Comparison of ENCODE assay signal across 1 cellular context in genomic region chr13:21176195-21176981, GRCh38.
TF ChIP-seq lines count a peak whose summit lies in the region.

Gene MRPL57 (plus strand): TSS chr13:21176658. CDS start chr13:21176917, 259 bp downstream.
Gene SKA3 (minus strand): TSS chr13:21176552. CDS start chr13:21176477, 75 bp downstream.

TF ChIP-seq in K562, 482 proteins besides CTCF, POLR2A, EP300 and RAD21 (continued from another document and continues in another):
- peak; percentile 80 for TF ChIP-seq POLR2AphosphoS5 (IDR thresholded peaks at IDR 0.05; ENCODE audit: control insufficient read depth, insufficient read depth, low read depth, low read length)
- TF ChIP-seq ZBTB2 (IDR thresholded peaks at IDR 0.05), result peak; percentile 89
- no peak for TF ChIP-seq CSDE1 (IDR thresholded peaks at IDR 0.05)
- peak; percentile 71; the same call in 1 of the 2 replicates for TF ChIP-seq ZBTB7A (IDR thresholded peaks at IDR 0.05; ENCODE audit: borderline replicate concordance, control insufficient read depth, low read depth, low read length)
- TF ChIP-seq ZNF184 (CRISPR knock-in tag; IDR thresholded peaks at IDR 0.05), result no peak
- TF ChIP-seq ZNF79 (CRISPR knock-in tag; IDR thresholded peaks at IDR 0.05; ENCODE audit: low read depth), result no peak
- TF ChIP-seq KAT8 (IDR thresholded peaks at IDR 0.05; ENCODE audit: low read depth), result no peak
- no peak for TF ChIP-seq ZNF778 (CRISPR knock-in tag; IDR thresholded peaks at IDR 0.05)
- no peak; the same call in none of the 2 replicates for TF ChIP-seq MTA3 (IDR thresholded peaks at IDR 0.05; ENCODE audit: borderline replicate concordance)
- TF ChIP-seq ZNF395 (CRISPR knock-in tag; IDR thresholded peaks at IDR 0.05), result no peak
- TF ChIP-seq ZNF57 (CRISPR knock-in tag; IDR thresholded peaks at IDR 0.05), result no peak
- TF ChIP-seq DIDO1 (tag; IDR thresholded peaks at IDR 0.05; ENCODE audit: low read depth), result no peak
- no peak for TF ChIP-seq ZBTB40 (IDR thresholded peaks at IDR 0.05)
- no peak for TF ChIP-seq ZBTB40 (CRISPR knock-in tag; IDR thresholded peaks at IDR 0.05)
- no peak; a peak in 1 of 4 replicates for TF ChIP-seq MLLT1 (IDR thresholded peaks at IDR 0.05)
- no peak for TF ChIP-seq KAT7 (CRISPR knock-in tag; IDR thresholded peaks at IDR 0.05; ENCODE audit: borderline replicate concordance)
- no peak for TF ChIP-seq DDX20 (tag; IDR thresholded peaks at IDR 0.05; ENCODE audit: low read depth)
- no peak for TF ChIP-seq MEF2D (tag; conservative IDR thresholded peaks at IDR 0.05; ENCODE audit: low read depth)
- 0 out of 2 replicates have a peak, but pooled peaks have one; percentile 16 for TF ChIP-seq ZNF165 (CRISPR knock-in tag; IDR thresholded peaks at IDR 0.05; ENCODE audit: borderline replicate concordance)
- TF ChIP-seq SRSF3 (IDR thresholded peaks at IDR 0.05; ENCODE audit: insufficient read depth, low read length), result no peak
- TF ChIP-seq HMGXB4 (CRISPR knock-in tag; IDR thresholded peaks at IDR 0.05), result 0 out of 2 replicates have a peak, but pooled peaks have one; percentile 8
- no peak for TF ChIP-seq COPS2 (conservative IDR thresholded peaks at IDR 0.05)
- no peak for TF ChIP-seq PPARD (CRISPR knock-in tag; IDR thresholded peaks at IDR 0.05)
- TF ChIP-seq ZNF318 (IDR thresholded peaks at IDR 0.05; ENCODE audit: borderline replicate concordance in 1 of 2, low read depth in 1 of 2), result no peak
- TF ChIP-seq ARID1B (IDR thresholded peaks at IDR 0.05), result no peak
- TF ChIP-seq ZNF277 (CRISPR knock-in tag; IDR thresholded peaks at IDR 0.05; ENCODE audit: borderline replicate concordance), result no peak
- TF ChIP-seq KDM1A (IDR thresholded peaks at IDR 0.05), result no peak
- peak; percentile 81 for TF ChIP-seq MAX (CRISPR knock-in tag; IDR thresholded peaks at IDR 0.05)
- no peak for TF ChIP-seq TOE1 (IDR thresholded peaks at IDR 0.05; ENCODE audit: borderline replicate concordance)
- TF ChIP-seq TOE1 (CRISPR knock-in tag; IDR thresholded peaks at IDR 0.05; ENCODE audit: borderline replicate concordance, low read depth), result no peak
- 0 out of 2 replicates have a peak, but pooled peaks have one; percentile 11 for TF ChIP-seq ZNF76 (CRISPR knock-in tag; IDR thresholded peaks at IDR 0.05; ENCODE audit: borderline replicate concordance)
